Comparison of ENCODE assay signal across 20 cellular contexts in the genomic region with DNA sequence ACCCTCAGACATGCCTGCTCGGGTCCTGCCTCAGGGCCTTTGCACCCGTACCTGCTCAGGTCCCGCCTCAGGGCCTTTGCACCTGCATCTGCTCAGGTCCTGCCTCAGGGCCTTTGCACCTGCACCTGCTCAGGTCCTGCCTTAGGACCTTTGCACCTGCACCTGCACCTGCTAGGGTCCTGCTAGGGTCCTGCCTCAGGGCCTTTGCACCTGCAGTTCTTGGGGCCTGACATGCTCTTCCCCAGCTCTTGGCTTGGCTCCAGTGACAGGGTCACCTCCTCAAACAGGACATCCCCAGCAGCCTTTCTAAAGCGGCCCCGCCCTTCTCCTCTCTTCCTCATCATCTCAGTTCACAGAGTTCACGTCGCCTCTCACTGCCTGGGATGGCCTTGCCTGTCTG. TPM values are rescaled to one million over a fixed set of nuclear protein-coding genes. Genes with fewer than 3 reads are reported as not detected.
A peak's percentile ranks its signal among the peaks of the same experiment; 100 is the strongest.
DNase-seq lines count a peak whose midpoint lies in the region; ATAC-seq and TF ChIP-seq lines count a peak whose summit lies in the region.
"Had no signal": no experiment of that assay in that cellular context is flagged by ENCODE, and none has a peak within 500 bp of the region (broad histone marks: within the 10 kb centered on the region; RNA-seq: fewer than 3 reads in every experiment).

No MANE protein-coding gene starts in this region.

- CTCF ChIA-PET in WTC11 (lab: Charles Lee) = no interaction called here

- H4K8ac ChIP-seq in mesenchymal stem cell (ENCODE audit: low read length) = no peak overlapping the region

- no peaks in the 10 kb centered on the region for H3K79me1 ChIP-seq in mesenchymal stem cell (replicated peaks; ENCODE audit: low read length, poor library complexity, severe bottlenecking)

- no peak overlapping the region for H2AFZ ChIP-seq in mesenchymal stem cell (ENCODE audit: low read depth, low read length)

- H3K4me3 Mint-ChIP-seq in WTC11 = no peak overlapping the region

- H3K4me2 ChIP-seq in mesenchymal stem cell (ENCODE audit: low read length, poor library complexity, severe bottlenecking) = no peak overlapping the region

- peaks cover 0 to 6% (median 0%) of the 10 kb centered on the region in 12 donors for H3K9me3 ChIP-seq in heart left ventricle
- H3K9me3 ChIP-seq in mesenchymal stem cell (ENCODE audit: control insufficient read depth, low read length) = peaks cover 9% of the 10 kb centered on the region
- H3K9me3 ChIP-seq in upper lobe of right lung = no peaks in the 10 kb centered on the region

- H3K36me3 ChIP-seq in heart left ventricle = no peaks in the 10 kb centered on the region
- no peaks in the 10 kb centered on the region for H3K36me3 ChIP-seq in mesenchymal stem cell (ENCODE audit: control insufficient read depth in 1 of 2, insufficient read depth in 2 of 2, low read depth in 1 of 2, low read length in 2 of 2)
- H3K36me3 ChIP-seq in upper lobe of right lung = no peaks in the 10 kb centered on the region

- H3K9me3 Mint-ChIP-seq in WTC11 = peaks cover 6% of the 10 kb centered on the region

- no peak overlapping the region for H3K9ac ChIP-seq in mesenchymal stem cell (ENCODE audit: low read length)

- no peak overlapping the region for H2BK120ac ChIP-seq in mesenchymal stem cell (ENCODE audit: low read depth, low read length)

- no peaks in the 10 kb centered on the region; the same call in 1 of the 2 replicates for H3K27me3 Mint-ChIP-seq in WTC11 (ENCODE audit: low read depth)

- H3K27ac ChIP-seq in heart left ventricle (no peak overlapping the region), mesenchymal stem cell (ENCODE audit: low read length, poor library complexity, severe bottlenecking) (no peak overlapping the region), upper lobe of right lung (peak overlapping the region; percentile 65), substantia nigra (ENCODE audit: low read depth, low read length, poor library complexity, severe bottlenecking) (no peak overlapping the region)

- H3K4me1 ChIP-seq in heart left ventricle (peaks cover 3 to 43% (median 37%) of the 10 kb centered on the region in 12 donors), mesenchymal stem cell (ENCODE audit: control insufficient read depth, insufficient read depth, low read depth, low read length) (peaks cover 46% of the 10 kb centered on the region), upper lobe of right lung (peaks cover 47% of the 10 kb centered on the region)

- H2BK15ac ChIP-seq in mesenchymal stem cell (ENCODE audit: low read depth, poor library complexity, severe bottlenecking) = no peak overlapping the region

- no peak overlapping the region for H3K4ac ChIP-seq in mesenchymal stem cell (ENCODE audit: low read depth in 1 of 2, low read length in 2 of 2)

- H3K4me1 Mint-ChIP-seq in WTC11 = peaks cover 10% of the 10 kb centered on the region

- intact Hi-C loops in left cardiac atrium (cut with DNase I) = no loop called here
- intact Hi-C loops in heart left ventricle (cut with DNase I) = loop anchor here in 3 of 10 donors (5.0 to 10.0 kb wide), 3 partner anchors 48 to 145 kb away; no protein-coding TSS in a partner anchor
- intact Hi-C loops in upper lobe of right lung (cut with DNase I) = no loop called here

- H4K91ac ChIP-seq in mesenchymal stem cell (ENCODE audit: low read length) = no peak overlapping the region

- no peak overlapping the region for H2BK5ac ChIP-seq in mesenchymal stem cell (ENCODE audit: low read depth, low read length, poor library complexity, severe bottlenecking)

- no peak overlapping the region for H3K27ac Mint-ChIP-seq in WTC11

- H3K4me3 ChIP-seq in heart left ventricle (no peak overlapping the region), mesenchymal stem cell (ENCODE audit: insufficient read depth in 1 of 2, low read depth in 1 of 2, low read length in 2 of 2) (no peak overlapping the region), upper lobe of right lung (no peak overlapping the region)

- no peak overlapping the region for H2BK12ac ChIP-seq in mesenchymal stem cell (ENCODE audit: low read length in 2 of 2)

- H3K27me3 ChIP-seq in heart left ventricle (no peaks in the 10 kb centered on the region), mesenchymal stem cell (ENCODE audit: control insufficient read depth in 1 of 2, insufficient read depth in 1 of 2, low read length in 2 of 2) (peaks cover 0 to 4% of the 10 kb centered on the region in 2 experiments), upper lobe of right lung (no peaks in the 10 kb centered on the region)

- no peak overlapping the region for H3K23ac ChIP-seq in mesenchymal stem cell (ENCODE audit: low read length in 2 of 2)

- no peak for TF ChIP-seq CTCF in heart left ventricle (IDR thresholded peaks at IDR 0.05)
- no peak for TF ChIP-seq CTCF in WTC11 (IDR thresholded peaks at IDR 0.05)
- TF ChIP-seq CTCF in upper lobe of right lung (IDR thresholded peaks at IDR 0.05) = no peak

- H2AK5ac ChIP-seq in mesenchymal stem cell (ENCODE audit: low read length, severe bottlenecking) = peak overlapping the region; percentile 15

- ATAC-seq in left cardiac atrium = no peak
- no peak for ATAC-seq in heart left ventricle
- ATAC-seq in WTC11 = no peak
- no peak for ATAC-seq in upper lobe of right lung
- ATAC-seq: HCT116 had no signal

- H3K36me3 Mint-ChIP-seq in WTC11 = peaks cover 5% of the 10 kb centered on the region; the same call in 1 of the 2 replicates

- POLR2A ChIA-PET in WTC11 (lab: Charles Lee) = no interaction called here

- no peak overlapping the region for H3K14ac ChIP-seq in mesenchymal stem cell (ENCODE audit: low read length in 2 of 2)

- no peak for TF ChIP-seq POLR2A in heart left ventricle (IDR thresholded peaks at IDR 0.05)

- H3K18ac ChIP-seq in mesenchymal stem cell (ENCODE audit: low read depth in 1 of 2, low read length in 2 of 2) = no peak overlapping the region

- 80 to 85% (median 84%) methylated on average over 7 of the region's 7 CpGs for WGBS in heart left ventricle, 4 donors
- WGBS in mesenchymal stem cell = 91% methylated on average over 7 of the region's 7 CpGs

- DNase-seq in left cardiac atrium (peak; percentile 49), heart left ventricle (no peak), WTC11 (ENCODE audit: low spot score) (no peak), mesenchymal stem cell (no peak), upper lobe of right lung (no peak), substantia nigra (lab: John Stamatoyannopoulos, UW) (no peak), middle frontal gyrus (ENCODE audit: extremely low spot score, low spot score) (no peak)
- DNase-seq in central memory CD4-positive, alpha-beta T cell = no peak
- DNase-seq: 8988T, AML-193, C1 segment of cervical spinal cord, GOT3, IMR-90, NCI-H1417, NCI-H1694 treated with DMSO at 0.1 percent for 48 hours, NCI-H446, NCI-H526, OCI-M1, SHP77 had no signal

TF ChIP-seq in WTC11, 78 proteins besides CTCF, POLR2A, EP300 and RAD21:
- TF ChIP-seq TP53 (CRISPR knock-in tag; IDR thresholded peaks at IDR 0.05) (no peak), GTF2I (CRISPR knock-in tag; conservative IDR thresholded peaks at IDR 0.05) (peak; percentile 80)
- TF ChIP-seq, protein P1, sequence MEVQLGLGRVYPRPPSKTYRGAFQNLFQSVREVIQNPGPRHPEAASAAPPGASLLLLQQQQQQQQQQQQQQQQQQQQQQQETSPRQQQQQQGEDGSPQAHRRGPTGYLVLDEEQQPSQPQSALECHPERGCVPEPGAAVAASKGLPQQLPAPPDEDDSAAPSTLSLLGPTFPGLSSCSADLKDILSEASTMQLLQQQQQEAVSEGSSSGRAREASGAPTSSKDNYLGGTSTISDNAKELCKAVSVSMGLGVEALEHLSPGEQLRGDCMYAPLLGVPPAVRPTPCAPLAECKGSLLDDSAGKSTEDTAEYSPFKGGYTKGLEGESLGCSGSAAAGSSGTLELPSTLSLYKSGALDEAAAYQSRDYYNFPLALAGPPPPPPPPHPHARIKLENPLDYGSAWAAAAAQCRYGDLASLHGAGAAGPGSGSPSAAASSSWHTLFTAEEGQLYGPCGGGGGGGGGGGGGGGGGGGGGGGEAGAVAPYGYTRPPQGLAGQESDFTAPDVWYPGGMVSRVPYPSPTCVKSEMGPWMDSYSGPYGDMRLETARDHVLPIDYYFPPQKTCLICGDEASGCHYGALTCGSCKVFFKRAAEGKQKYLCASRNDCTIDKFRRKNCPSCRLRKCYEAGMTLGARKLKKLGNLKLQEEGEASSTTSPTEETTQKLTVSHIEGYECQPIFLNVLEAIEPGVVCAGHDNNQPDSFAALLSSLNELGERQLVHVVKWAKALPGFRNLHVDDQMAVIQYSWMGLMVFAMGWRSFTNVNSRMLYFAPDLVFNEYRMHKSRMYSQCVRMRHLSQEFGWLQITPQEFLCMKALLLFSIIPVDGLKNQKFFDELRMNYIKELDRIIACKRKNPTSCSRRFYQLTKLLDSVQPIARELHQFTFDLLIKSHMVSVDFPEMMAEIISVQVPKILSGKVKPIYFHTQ (CRISPR knock-in tag; IDR thresholded peaks at IDR 0.05) = no peak
TF ChIP-seq in WTC11: peak in this region for 1.

RNA-seq across cellular contexts. Expression of gene NCOR2, which starts 54.9 kb away (rescaled TPM):
- total RNA-seq in left cardiac atrium (100 to 1,000 TPM; 117 to 154 TPM), heart left ventricle (100 to 1,000 TPM in 8 of 9 donors, 10 to 100 TPM in 1; 66.9 to 184 (median 132) TPM), WTC11 (2021) (283 to 326 TPM (median 304 TPM) in 3 replicates), upper lobe of right lung (336 TPM)
- 10 to 100 TPM; 62.1 to 67.0 TPM for polyA plus RNA-seq in heart left ventricle
- polyA plus RNA-seq in mesenchymal stem cell (2013, experiment 1 of 2) = 120 TPM
- 113 TPM for polyA plus RNA-seq in mesenchymal stem cell (2013, experiment 2 of 2)
